ENCODE assay signal across 19 cellular contexts in genomic region chr19:38162094-38162493, GRCh38.
DNase-seq lines count a peak whose midpoint lies in the region; FAIRE-seq and TF ChIP-seq lines count a peak whose summit lies in the region.
"Had no signal": no experiment of that assay in that cellular context is flagged by ENCODE, and none has a peak within 500 bp of the region (broad histone marks: within the 10 kb centered on the region; RNA-seq: fewer than 3 reads in every experiment).

No MANE protein-coding gene starts in this region.

- dilution Hi-C loops in keratinocyte (cut with MboI; ENCODE audit: extremely low pct_ligation_motif_present, low sequenced_read_pairs), result no loop called here

- CTCF ChIA-PET in RWPE1 (lab: Yijun Ruan, JAX), result no interaction called here

- POLR2A ChIA-PET in RWPE1 (lab: Yijun Ruan, JAX; ENCODE audit: low non-redundant PET), result no interaction called here

- H3K4me2 ChIP-seq in keratinocyte (ENCODE audit: control insufficient read depth, extremely low read depth, insufficient read depth, low read depth, low read length), result peak overlapping the region; percentile 31
- H3K4me2 ChIP-seq: PC-9 had no signal

- TF ChIP-seq CTCF in RWPE1 (conservative IDR thresholded peaks at IDR 0.05; ENCODE audit: low read depth) (no peak), bronchial epithelial cell (IDR thresholded peaks at IDR 0.05; ENCODE audit: insufficient read depth, low read length, severe bottlenecking) (no peak), keratinocyte (optimal IDR thresholded peaks at IDR 0.05 in 1 of 3, IDR thresholded peaks at IDR 0.05 in 1 of 3, conservative IDR thresholded peaks at IDR 0.05 in 1 of 3; ENCODE audit: extremely low read depth in 1 of 3, insufficient read depth in 2 of 3, low read length in 3 of 3) (no peak)

- peak overlapping the region; percentile 51 for H2AFZ ChIP-seq in keratinocyte (ENCODE audit: control insufficient read depth, low read length)
- H2AFZ ChIP-seq: PC-9 had no signal

- no peaks in the 10 kb centered on the region for H3K27me3 ChIP-seq in bronchial epithelial cell (ENCODE audit: control insufficient read depth, insufficient read depth, low read length)
- H3K27me3 ChIP-seq in keratinocyte (ENCODE audit: control insufficient read depth, extremely low read depth, insufficient read depth, low read length), result no peaks in the 10 kb centered on the region
- H3K27me3 ChIP-seq: SJSA1 had no signal

- no peaks in the 10 kb centered on the region for H3K9me1 ChIP-seq in keratinocyte (ENCODE audit: control insufficient read depth, extremely low read depth, insufficient read depth, low read length)

- H3K36me3 ChIP-seq in bronchial epithelial cell (ENCODE audit: control insufficient read depth, insufficient read depth, low read length), result peaks cover 6% of the 10 kb centered on the region
- peaks cover 3 to 14% of the 10 kb centered on the region in 2 experiments for H3K36me3 ChIP-seq in keratinocyte (ENCODE audit: control insufficient read depth in 2 of 2, extremely low read depth in 1 of 2, insufficient read depth in 2 of 2, low read length in 2 of 2)

- FAIRE-seq in bronchial epithelial cell (lab: Jason Lieb, UNC) (no peak), keratinocyte (lab: Jason Lieb, UNC) (peak; percentile 100)
- FAIRE-seq: D721Med, GM12891, GM18507, K562 had no signal

- DNase-seq in ACHN (peak; percentile 71), RWPE1 (ENCODE audit: low spot score) (peak; percentile 73), bronchial epithelial cell (ENCODE audit: low read depth) (peak; percentile 90), keratinocyte (ENCODE audit: low read depth, low spot score) (peak; percentile 79), Ammon's horn (ENCODE audit: low spot score) (no peak), NCI-H2171 treated with DMSO at 0.1 percent for 48 hours (lab: John Stamatoyannopoulos, UW) (no peak)
- no peak for DNase-seq in activated CD4-positive, CD25-positive, alpha-beta regulatory T cell treated with anti-CD3 and anti-CD28 coated beads, Interleukin-2, amount 50 U/mL, for 72 hours
- DNase-seq: GOT3, MV-4-11, NCI-H1417, NCI-H187 treated with DMSO at 0.1 percent for 48 hours, NCI-H526, PC-9 had no signal

- no peak overlapping the region for H3K9ac ChIP-seq in keratinocyte (ENCODE audit: control insufficient read depth, extremely low read depth, insufficient read depth, low read length)

- H3K4me3 ChIP-seq in bronchial epithelial cell (ENCODE audit: low read depth, low read length), result no peak overlapping the region
- no peak overlapping the region for H3K4me3 ChIP-seq in keratinocyte (ENCODE audit: control insufficient read depth in 2 of 3, extremely low read depth in 1 of 3, insufficient read depth in 2 of 3, low read depth in 1 of 3, low read length in 3 of 3)
- H3K4me3 ChIP-seq: K562, PC-9, SJSA1 had no signal

- H3K27ac ChIP-seq in RWPE1, result peak overlapping the region; percentile 97
- peak overlapping the region; percentile 57 for H3K27ac ChIP-seq in keratinocyte (ENCODE audit: control insufficient read depth, insufficient read depth, low read length)
- H3K27ac ChIP-seq: C4-2B, PC-9, SJSA1 had no signal

- peaks cover 9% of the 10 kb centered on the region for H3K4me1 ChIP-seq in keratinocyte (ENCODE audit: control insufficient read depth, extremely low read depth, insufficient read depth, low read length)
- H3K4me1 ChIP-seq: SJSA1 had no signal

- H3K79me2 ChIP-seq in keratinocyte (ENCODE audit: control insufficient read depth, insufficient read depth, low read length), result no peaks in the 10 kb centered on the region

- peaks cover 3% of the 10 kb centered on the region for H3K9me3 ChIP-seq in keratinocyte (ENCODE audit: control insufficient read depth, low read depth, low read length)
- H3K9me3 ChIP-seq: SJSA1 had no signal

- in situ Hi-C loops in ACHN (cut with HindIII; ENCODE audit: low pct_ligation_motif_present, low pct_unique_long_range_greater_than_20kb, low sequenced_read_pairs), result no loop called here

- no peaks in the 10 kb centered on the region for H4K20me1 ChIP-seq in keratinocyte (ENCODE audit: control insufficient read depth, extremely low read depth, insufficient read depth, low read length)

Comparison
In these comparisons a context has a peak if more than half of its experiments do, and no peak if none do; other contexts are left out.
1. DNase-seq: peak in ACHN (single experiment), RWPE1 (single experiment), bronchial epithelial cell (single experiment) and keratinocyte (single experiment); none in activated CD4-positive, CD25-positive, alpha-beta regulatory T cell treated with anti-CD3 and anti-CD28 coated beads, Interleukin-2, amount 50 U/mL, for 72 hours (single experiment), Ammon's horn (single experiment) and NCI-H2171 treated with DMSO at 0.1 percent for 48 hours (single experiment).